In genomic region chr1:45394342-45394741, GRCh38 we compare ENCODE assay signal across 10 cellular contexts. TPM values are rescaled to one million over a fixed set of nuclear protein-coding genes. Genes with fewer than 3 reads are reported as not detected.
A peak's percentile ranks its signal among the peaks of the same experiment; 100 is the strongest.
DNase-seq lines count a peak whose midpoint lies in the region; ATAC-seq and TF ChIP-seq lines count a peak whose summit lies in the region.
"Had no signal": no experiment of that assay in that cellular context is flagged by ENCODE, and none has a peak within 500 bp of the region (broad histone marks: within the 10 kb centered on the region; RNA-seq: fewer than 3 reads in every experiment).

No MANE protein-coding gene starts in this region.

- no peaks in the 10 kb centered on the region for H3K27me3 ChIP-seq in tibial artery

- no peaks in the 10 kb centered on the region for H3K36me3 Mint-ChIP-seq in activated naive CD4-positive, alpha-beta T cell treated with anti-CD3 and anti-CD28 coated beads, Interleukin-2, amount 50 U/mL, for 72 hours
- H3K36me3 Mint-ChIP-seq in stimulated activated naive B cell treated with anti-CD40 and anti-IgM and Interleukin-4, amounts not matched to agents 10 μg/mL and 1 μg/mL and 100 μg/mL, for 72 hours = peaks cover 2 to 3% of the 10 kb centered on the region in 2 donors
- H3K36me3 Mint-ChIP-seq: brain had no signal

- H3K4me1 Mint-ChIP-seq in stimulated activated naive B cell treated with anti-CD40 and anti-IgM and Interleukin-4, amounts not matched to agents 10 μg/mL and 1 μg/mL and 100 μg/mL, for 72 hours = peaks cover 18 to 29% of the 10 kb centered on the region in 2 donors
- H3K4me1 Mint-ChIP-seq: brain had no signal

- intact Hi-C loops in tibial artery (cut with DNase I; ENCODE audit: low total_unique reads) = no loop called here

- H3K4me3 Mint-ChIP-seq in stimulated activated naive B cell treated with anti-CD40 and anti-IgM and Interleukin-4, amounts not matched to agents 10 μg/mL and 1 μg/mL and 100 μg/mL, for 72 hours = peak overlapping the region; percentile 65 to 69
- H3K4me3 Mint-ChIP-seq: brain had no signal

- TF ChIP-seq CTCF in tibial artery (IDR thresholded peaks at IDR 0.05) = no peak

- H3K27ac Mint-ChIP-seq in activated naive CD4-positive, alpha-beta T cell treated with anti-CD3 and anti-CD28 coated beads, Interleukin-2, amount 50 U/mL, for 72 hours = no peak overlapping the region
- peak overlapping the region; percentile 94 for H3K27ac Mint-ChIP-seq in stimulated activated naive B cell treated with anti-CD40 and anti-IgM and Interleukin-4, amounts not matched to agents 10 μg/mL and 1 μg/mL and 100 μg/mL, for 72 hours
- H3K27ac Mint-ChIP-seq: brain had no signal

- no peaks in the 10 kb centered on the region for H3K9me3 Mint-ChIP-seq in activated naive CD4-positive, alpha-beta T cell treated with anti-CD3 and anti-CD28 coated beads, Interleukin-2, amount 50 U/mL, for 72 hours
- H3K9me3 Mint-ChIP-seq in stimulated activated naive B cell treated with anti-CD40 and anti-IgM and Interleukin-4, amounts not matched to agents 10 μg/mL and 1 μg/mL and 100 μg/mL, for 72 hours = no peaks in the 10 kb centered on the region
- H3K9me3 Mint-ChIP-seq: brain had no signal

- peak; percentile 51 to 55 for ATAC-seq in activated naive CD4-positive, alpha-beta T cell treated with anti-CD3 and anti-CD28 coated beads, Interleukin-2, amount 50 U/mL, for 72 hours
- ATAC-seq in HG02884 (IDR thresholded peaks at IDR 0.05; ENCODE audit: unreplicated experiment) = peak; percentile 73
- ATAC-seq in stimulated activated naive B cell treated with anti-CD40 and anti-IgM and Interleukin-4, amounts not matched to agents 10 μg/mL and 1 μg/mL and 100 μg/mL, for 72 hours (replicated peaks) = peak; percentile 70 to 77

- no peaks in the 10 kb centered on the region for H3K27me3 Mint-ChIP-seq in stimulated activated naive B cell treated with anti-CD40 and anti-IgM and Interleukin-4, amounts not matched to agents 10 μg/mL and 1 μg/mL and 100 μg/mL, for 72 hours

- no peak for DNase-seq in activated naive CD4-positive, alpha-beta T cell treated with anti-CD3 and anti-CD28 coated beads, Interleukin-2, amount 50 U/mL, for 72 hours (ENCODE audit: low spot score in 2 of 2)
- no peak for DNase-seq in activated naive CD4-positive, alpha-beta T cell treated with Interleukin-2 at 50 U/mL for 16 hours
- DNase-seq in SK-MEL-5 (ENCODE audit: low read depth, low spot score) (peak; percentile 36), tibial artery (no peak)
- no peak for DNase-seq in stimulated activated naive B cell treated with anti-CD40 and anti-IgM and Interleukin-4, amounts not matched to agents 10 μg/mL and 1 μg/mL and 100 μg/mL, for 72 hours
- no peak for DNase-seq in activated CD4-positive, alpha-beta T cell treated with anti-CD3 and anti-CD28 coated beads, Interleukin-2, amount 50 U/mL, for 48 hours
- DNase-seq in stimulated activated CD4-positive, alpha-beta T cell treated with anti-CD3 and anti-CD28 coated beads, Interleukin-4, amount 100 ng/mL, for 1 hour = no peak
- DNase-seq: left ventricle myocardium superior had no signal

- no peaks in the 10 kb centered on the region for H3K36me3 ChIP-seq in tibial artery

- H3K9me3 ChIP-seq in tibial artery = no peaks in the 10 kb centered on the region

- in situ Hi-C loops in SK-MEL-5 (cut with HindIII; ENCODE audit: low pct_unique_long_range_greater_than_20kb, low sequenced_read_pairs) = no loop called here

- no peak overlapping the region for H3K27ac ChIP-seq in tibial artery

- peaks cover 0 to 7% (median 0%) of the 10 kb centered on the region in 4 donors for H3K4me1 ChIP-seq in tibial artery

- no peak overlapping the region for H3K4me3 ChIP-seq in tibial artery

RNA-seq across cellular contexts. Expression of gene MUTYH, which starts 54.1 kb away (rescaled TPM):
- total RNA-seq in activated naive CD4-positive, alpha-beta T cell treated with anti-CD3 and anti-CD28 coated beads, Interleukin-2, amount 50 U/mL, for 72 hours = 10 to 100 TPM; 32.0 to 40.1 TPM
- total RNA-seq in SK-MEL-5 (2014; rRNA removed; shearing (Covaris generic)) = 12.4 and 13.0 TPM in 2 replicates
- polyA plus RNA-seq in SK-MEL-5 (2015; cell fraction: cytosol; rRNA removed) = 14.0 and 14.8 TPM in 2 replicates
- polyA plus RNA-seq in SK-MEL-5 (2015; cell fraction: nucleus; rRNA removed) = 168 and 169 TPM in 2 replicates

RNA-seq across cellular contexts. Expression of gene TOE1, which starts 54.4 kb away (rescaled TPM):
- 10 to 100 TPM; 30.2 to 34.0 TPM for total RNA-seq in activated naive CD4-positive, alpha-beta T cell treated with anti-CD3 and anti-CD28 coated beads, Interleukin-2, amount 50 U/mL, for 72 hours
- 10.5 and 13.5 TPM in 2 replicates for total RNA-seq in SK-MEL-5 (2014; rRNA removed; shearing (Covaris generic))
- polyA plus RNA-seq in SK-MEL-5 (2015; cell fraction: cytosol; rRNA removed) = 15.1 and 15.8 TPM in 2 replicates
- polyA plus RNA-seq in SK-MEL-5 (2015; cell fraction: nucleus; rRNA removed) = 21.0 and 32.2 TPM in 2 replicates
